In genomic region chr10:50432610-50433009, GRCh38 we compare ENCODE assay signal across 20 cellular contexts.
A peak's percentile ranks its signal among the peaks of the same experiment; 100 is the strongest.
DNase-seq lines count a peak whose midpoint lies in the region; ATAC-seq, FAIRE-seq and TF ChIP-seq lines count a peak whose summit lies in the region.
"Had no signal": no experiment of that assay in that cellular context is flagged by ENCODE, and none has a peak within 500 bp of the region (broad histone marks: within the 10 kb centered on the region; RNA-seq: fewer than 3 reads in every experiment).

No MANE protein-coding gene starts in this region.

- no peaks in the 10 kb centered on the region for H4K20me1 ChIP-seq in H9 (ENCODE audit: control insufficient read depth, insufficient read depth, insufficient read length)

- H3K27ac Mint-ChIP-seq in T-helper 2 cell treated with Interferon-gamma antibody and Interleukin-4, amounts not matched to agents 5 μg/mL and 100 μg/mL, for 36 hours, result peak overlapping the region; percentile 72
- H3K27ac Mint-ChIP-seq in natural killer cell (peak overlapping the region; percentile 11 to 53), H9 (no peak overlapping the region)
- H3K27ac Mint-ChIP-seq: naive B cell had no signal

- no peak for TF ChIP-seq CTCF in natural killer cell (IDR thresholded peaks at IDR 0.05)
- TF ChIP-seq CTCF in uterus (IDR thresholded peaks at IDR 0.05), result no peak
- TF ChIP-seq CTCF in H9 (conservative IDR thresholded peaks at IDR 0.05), result no peak
- no peak for TF ChIP-seq CTCF in Peyer's patch (IDR thresholded peaks at IDR 0.05)

- H3K27me3 ChIP-seq in uterus, result no peaks in the 10 kb centered on the region
- no peaks in the 10 kb centered on the region for H3K27me3 ChIP-seq in H9 (ENCODE audit: insufficient read depth, low read length)
- H3K27me3 ChIP-seq in Peyer's patch, result no peaks in the 10 kb centered on the region

- H3K4me1 ChIP-seq in uterus (no peaks in the 10 kb centered on the region), H9 (ENCODE audit: insufficient read depth, low read length) (no peaks in the 10 kb centered on the region; the same call in 1 of the 2 replicates), Peyer's patch (peaks cover 0 to 5% (median 0%) of the 10 kb centered on the region in 4 donors)
- H3K4me1 ChIP-seq: HAP-1 had no signal

- H3K36me3 ChIP-seq in uterus (no peaks in the 10 kb centered on the region), Peyer's patch (no peaks in the 10 kb centered on the region)
- H3K36me3 ChIP-seq: HAP-1 had no signal

- H2BK15ac ChIP-seq in H9 (ENCODE audit: low read depth, low read length), result no peak overlapping the region

- no peak overlapping the region for H4K91ac ChIP-seq in H9 (ENCODE audit: insufficient read length, low read depth, low read length)

- no peak overlapping the region for H3K56ac ChIP-seq in H9 (ENCODE audit: insufficient read length, low read depth, low read length)

- no peaks in the 10 kb centered on the region for H3K9me3 Mint-ChIP-seq in T-helper 2 cell treated with Interferon-gamma antibody and Interleukin-4, amounts not matched to agents 5 μg/mL and 100 μg/mL, for 36 hours
- H3K9me3 Mint-ChIP-seq in natural killer cell, result no peaks in the 10 kb centered on the region
- no peaks in the 10 kb centered on the region for H3K9me3 Mint-ChIP-seq in H9
- H3K9me3 Mint-ChIP-seq: naive B cell had no signal

- no peak overlapping the region for H4K8ac ChIP-seq in H9 (replicated peaks; ENCODE audit: insufficient read length, low read depth, low read length)

- no peaks in the 10 kb centered on the region for H3K79me2 ChIP-seq in H9 (ENCODE audit: insufficient read depth, low read length)

- peak; percentile 76 for FAIRE-seq in GM12892 (lab: Jason Lieb, UNC)
- FAIRE-seq: D721Med, G401.6 had no signal

- H3K4me3 Mint-ChIP-seq in T-helper 2 cell treated with Interferon-gamma antibody and Interleukin-4, amounts not matched to agents 5 μg/mL and 100 μg/mL, for 36 hours, result peak overlapping the region; percentile 38
- H3K4me3 Mint-ChIP-seq in natural killer cell (no peak overlapping the region), H9 (no peak overlapping the region)
- H3K4me3 Mint-ChIP-seq: naive B cell had no signal

- no peak overlapping the region for H3K23ac ChIP-seq in H9 (ENCODE audit: insufficient read length, low read depth, low read length)

- ATAC-seq in GM19467 (IDR thresholded peaks at IDR 0.05; ENCODE audit: unreplicated experiment), result peak; percentile 5
- no peak for ATAC-seq in natural killer cell
- ATAC-seq in HG03108 (IDR thresholded peaks at IDR 0.05; ENCODE audit: unreplicated experiment), result no peak

- no peaks in the 10 kb centered on the region for H3K79me1 ChIP-seq in H9 (ENCODE audit: insufficient read depth, low read depth, low read length, poor library complexity, severe bottlenecking)

- H3K27ac ChIP-seq in uterus (no peak overlapping the region), H9 (ENCODE audit: insufficient read length, low read depth, low read length) (no peak overlapping the region), Peyer's patch (no peak overlapping the region)
- H3K27ac ChIP-seq: RWPE1 had no signal

- H3K4me1 Mint-ChIP-seq in T-helper 2 cell treated with Interferon-gamma antibody and Interleukin-4, amounts not matched to agents 5 μg/mL and 100 μg/mL, for 36 hours (ENCODE audit: low read depth), result peaks cover 43% of the 10 kb centered on the region
- peaks cover 22 to 25% of the 10 kb centered on the region in 2 donors for H3K4me1 Mint-ChIP-seq in natural killer cell
- H3K4me1 Mint-ChIP-seq in H9, result peaks cover 9 to 17% of the 10 kb centered on the region in 2 experiments

- H2BK120ac ChIP-seq in H9 (ENCODE audit: low read depth, low read length, poor library complexity, severe bottlenecking), result no peak overlapping the region

- peaks cover 18% of the 10 kb centered on the region for H3K36me3 Mint-ChIP-seq in T-helper 2 cell treated with Interferon-gamma antibody and Interleukin-4, amounts not matched to agents 5 μg/mL and 100 μg/mL, for 36 hours (ENCODE audit: low read depth)
- peaks cover 7% of the 10 kb centered on the region for H3K36me3 Mint-ChIP-seq in natural killer cell
- peaks cover 0 to 4% (median 2%) of the 10 kb centered on the region in 3 experiments; a peak in 3 of 7 replicates for H3K36me3 Mint-ChIP-seq in H9 (ENCODE audit: insufficient read depth in 1 of 3, low read depth in 3 of 3)

- H3K23me2 ChIP-seq in H9 (ENCODE audit: insufficient read length, low read depth, low read length, poor library complexity, severe bottlenecking), result no peaks in the 10 kb centered on the region

- no peak overlapping the region for H2AK5ac ChIP-seq in H9 (ENCODE audit: insufficient read length, low read length)

- no peak overlapping the region for H4K5ac ChIP-seq in H9 (ENCODE audit: insufficient read length, low read depth, low read length)

- H3K18ac ChIP-seq in H9 (ENCODE audit: insufficient read length, low read depth, low read length), result no peak overlapping the region

- no peak overlapping the region for H3K9ac ChIP-seq in H9 (ENCODE audit: extremely low read depth, insufficient read length, low read length)

- H2AFZ ChIP-seq in H9 (ENCODE audit: low read length), result no peak overlapping the region

- no peak overlapping the region for H3K4ac ChIP-seq in H9 (ENCODE audit: low read depth, low read length)

- intact Hi-C loops in natural killer cell (cut with micrococcal nuclease) (no loop called here), uterus (cut with DNase I; ENCODE audit: low total_unique reads) (no loop called here)

- H3K9me3 ChIP-seq in uterus (no peaks in the 10 kb centered on the region), H9 (ENCODE audit: control insufficient read depth, low read depth, low read length) (no peaks in the 10 kb centered on the region), Peyer's patch (no peaks in the 10 kb centered on the region)
- H3K9me3 ChIP-seq: HAP-1 had no signal

- TF ChIP-seq POLR2A in GM12892 (IDR thresholded peaks at IDR 0.05; ENCODE audit: low read depth, low read length) (no peak), uterus (IDR thresholded peaks at IDR 0.05) (no peak), Peyer's patch (IDR thresholded peaks at IDR 0.05) (no peak)

- no peak overlapping the region for H2BK12ac ChIP-seq in H9 (ENCODE audit: insufficient read length, low read depth, low read length)

- H3T11ph ChIP-seq in H9 (ENCODE audit: low read length), result no peak overlapping the region

- DNase-seq in GM12892 (ENCODE audit: insufficient read length), result no peak
- no peak for DNase-seq in T-helper 2 cell treated with Interferon-gamma antibody and Interleukin-4, amounts not matched to agents 5 μg/mL and 100 μg/mL, for 36 hours (ENCODE audit: low spot score)
- no peak for DNase-seq in natural killer cell
- DNase-seq in uterus, result no peak
- DNase-seq in H9, result no peak
- no peak for DNase-seq in Peyer's patch
- DNase-seq: central memory CD4-positive, alpha-beta T cell; effector memory CD4-positive, alpha-beta T cell; head of caudate nucleus; Karpas-422; naive B cell; posterior cingulate gyrus; trophoblast cell had no signal

- H3K27me3 Mint-ChIP-seq in T-helper 2 cell treated with Interferon-gamma antibody and Interleukin-4, amounts not matched to agents 5 μg/mL and 100 μg/mL, for 36 hours (ENCODE audit: low read depth), result no peaks in the 10 kb centered on the region
- H3K27me3 Mint-ChIP-seq in natural killer cell (ENCODE audit: low read depth in 2 of 2) (no peaks in the 10 kb centered on the region), H9 (ENCODE audit: low read depth) (no peaks in the 10 kb centered on the region)
- H3K27me3 Mint-ChIP-seq: naive B cell had no signal

- no peak overlapping the region for H3K4me2 ChIP-seq in H9 (ENCODE audit: insufficient read depth, insufficient read length, low read length)

- H2BK5ac ChIP-seq in H9 (ENCODE audit: insufficient read length, low read length), result no peak overlapping the region

- H2BK20ac ChIP-seq in H9 (ENCODE audit: low read depth, low read length, poor library complexity, severe bottlenecking), result no peak overlapping the region

- no peak overlapping the region for H3K14ac ChIP-seq in H9 (ENCODE audit: insufficient read depth, low read length)

- H3K4me3 ChIP-seq in uterus, result no peak overlapping the region
- H3K4me3 ChIP-seq in Peyer's patch, result no peak overlapping the region
- H3K4me3 ChIP-seq: HAP-1, skin epidermis had no signal

Comparison
In these comparisons a context has a peak if more than half of its experiments do, and no peak if none do; other contexts are left out.
1. H3K27ac Mint-ChIP-seq: peak in T-helper 2 cell treated with Interferon-gamma antibody and Interleukin-4, amounts not matched to agents 5 μg/mL and 100 μg/mL, for 36 hours (single experiment) and natural killer cell (2 of 2); none in H9 (0 of 3).